In genomic region chr1:64969305-64970066, GRCh38 we compare ENCODE assay signal across 16 cellular contexts. TPM values are rescaled to one million over a fixed set of nuclear protein-coding genes. Genes with fewer than 3 reads are reported as not detected.
DNase-seq lines count a peak whose midpoint lies in the region; ATAC-seq, FAIRE-seq and TF ChIP-seq lines count a peak whose summit lies in the region.
"Had no signal": no experiment of that assay in that cellular context is flagged by ENCODE, and none has a peak within 500 bp of the region (broad histone marks: within the 10 kb centered on the region; RNA-seq: fewer than 3 reads in every experiment).

No MANE protein-coding gene starts in this region.

- TF ChIP-seq RAD21 in A549 (conservative IDR thresholded peaks at IDR 0.05 in 1 of 2, IDR thresholded peaks at IDR 0.05 in 1 of 2), result peak; percentile 59 to 72

- H3K36me3 ChIP-seq in PC-3 (ENCODE audit: low read depth, low read length), result no peaks in the 10 kb centered on the region

- no peak for DNase-seq in A549 (ENCODE audit: low read depth in 1 of 2, low spot score in 1 of 2)
- peak; percentile 19 for DNase-seq in ELR (ENCODE audit: low read depth)
- peak; percentile 21 for DNase-seq in PC-3
- peak; percentile 37 for DNase-seq in fibroblast of the aortic adventitia (ENCODE audit: low read depth)
- no peak for DNase-seq in SHP77 (lab: John Stamatoyannopoulos, UW)
- no peak for DNase-seq in NCI-H146 (lab: John Stamatoyannopoulos, UW)
- DNase-seq in NOMO-1 treated with dmso at 0.1 percent for 144 hours (lab: John Stamatoyannopoulos, UW; ENCODE audit: unreplicated experiment), result no peak
- DNase-seq: activated CD4-positive, alpha-beta T cell treated with anti-CD3 and anti-CD28 coated beads, Interleukin-2, amount 50 U/mL, for 1 hour; activated T-cell treated with anti-CD3 and anti-CD28 coated beads, Interleukin-2, amount 50 U/mL, for 1 hour; dorsolateral prefrontal cortex; kidney glomerular epithelial cell; NCI-H2227 treated with DMSO at 0.1 percent for 48 hours; right cardiac atrium had no signal

- H3K9me3 ChIP-seq in A549, result no peaks in the 10 kb centered on the region
- H3K9me3 ChIP-seq in PC-3 (ENCODE audit: low read length), result no peaks in the 10 kb centered on the region

- no peaks in the 10 kb centered on the region for H3F3A ChIP-seq in PC-3 (ENCODE audit: low read length, unreplicated experiment)

- no TSS peak for BruUV-seq in PC-3 (replicated peaks; lab: Mats Ljungman, UMichigan)

- no peaks in the 10 kb centered on the region for H3K9me2 ChIP-seq in PC-3 (replicated peaks; ENCODE audit: low read length)

- peaks cover 15% of the 10 kb centered on the region for H3K79me2 ChIP-seq in PC-3 (ENCODE audit: low read length)

- H4K20me1 ChIP-seq in PC-3 (ENCODE audit: low read length), result peaks cover 8% of the 10 kb centered on the region

- H3K27ac ChIP-seq in A549 (peak overlapping the region in 1 of 2 experiments; percentile 68; a peak in 4 of 6 replicates), PC-3 (ENCODE audit: low read length) (no peak overlapping the region)
- H3K27ac ChIP-seq: hepatocyte had no signal

- no peak for FAIRE-seq in A549 (lab: Jason Lieb, UNC)

- CTCF ChIA-PET in A549 (lab: Yijun Ruan, JAX) (interaction anchor here (0.6 to 1.6 kb wide), 7 partner anchors 10 to 203 kb away, joined by 3 to 5 read pairs (median 3); no protein-coding TSS in a partner anchor), PC-3 (lab: Charles Lee) (no interaction called here)

- H3K9ac ChIP-seq in PC-3 (ENCODE audit: low read length), result no peak overlapping the region

- POLR2A ChIA-PET in A549 (lab: Yijun Ruan, JAX) (interaction anchor here (0.6 kb wide), 1 partner anchor 697 kb away, joined by 5 read pairs; no protein-coding TSS in a partner anchor), PC-3 (lab: Charles Lee; ENCODE audit: unreplicated experiment) (no interaction called here)

- TF ChIP-seq POLR2A in A549 (IDR thresholded peaks at IDR 0.05; ENCODE audit: low read length), result no peak

- H3K4me1 ChIP-seq in A549, result peaks cover 24% of the 10 kb centered on the region
- 0 out of 2 replicates have a peak, but pooled peaks cover 13% of the 10 kb centered on the region for H3K4me1 ChIP-seq in PC-3 (ENCODE audit: insufficient read depth, low read length)

- H3K4me3 ChIP-seq in A549, result no peak overlapping the region
- H3K4me3 ChIP-seq in PC-3 (ENCODE audit: low read length), result no peak overlapping the region
- H3K4me3 ChIP-seq in fibroblast of the aortic adventitia (ENCODE audit: low read depth, low read length), result no peak overlapping the region
- H3K4me3 ChIP-seq: dorsolateral prefrontal cortex, hepatocyte had no signal

- no peak overlapping the region for H2AFZ ChIP-seq in PC-3 (ENCODE audit: low read length)
- H2AFZ ChIP-seq: hepatocyte had no signal

- intact Hi-C loops in PC-3 (cut with micrococcal nuclease), result loop anchor here (1.0 to 5.0 kb wide), 4 partner anchors 53 to 282 kb away; no protein-coding TSS in a partner anchor

- ATAC-seq in A549 (no peak), PC-3 (no peak), GM18867 (IDR thresholded peaks at IDR 0.05; ENCODE audit: unreplicated experiment) (no peak)
- ATAC-seq: activated naive CD4-positive, alpha-beta T cell treated with anti-CD3 and anti-CD28 coated beads, Interleukin-2, amount 50 U/mL, for 72 hours; right cardiac atrium had no signal

- 43% methylated on average over 8 of the region's 9 CpGs for WGBS in A549 (ENCODE audit: missing lambda C conversion rate)

- no peak for TF ChIP-seq EP300 in A549 (IDR thresholded peaks at IDR 0.05)

- H3K4me2 ChIP-seq in A549, result peak overlapping the region; percentile 14; the same call in 1 of the 3 replicates
- no peak overlapping the region for H3K4me2 ChIP-seq in PC-3 (ENCODE audit: low read length)
- H3K4me2 ChIP-seq: hepatocyte had no signal

- peak; percentile 39 for TF ChIP-seq CTCF in A549 (IDR thresholded peaks at IDR 0.05)
- TF ChIP-seq CTCF in PC-3 (conservative IDR thresholded peaks at IDR 0.05; ENCODE audit: low read depth, low read length), result peak; percentile 36
- TF ChIP-seq CTCF in fibroblast of the aortic adventitia (IDR thresholded peaks at IDR 0.05; ENCODE audit: insufficient read depth, low read length), result no peak

- H3K27me3 ChIP-seq in PC-3 (ENCODE audit: low read length), result no peaks in the 10 kb centered on the region
- H3K27me3 ChIP-seq: dorsolateral prefrontal cortex, hepatocyte had no signal

TF ChIP-seq in A549, 52 proteins besides CTCF, POLR2A, EP300 and RAD21:
- TF ChIP-seq FOSB (CRISPR knock-in tag; IDR thresholded peaks at IDR 0.05) (no peak), PBX3 (IDR thresholded peaks at IDR 0.05) (no peak), SMC3 (IDR thresholded peaks at IDR 0.05) (peak; percentile 55; the same call in 2 of the 3 replicates), CEBPB (IDR thresholded peaks at IDR 0.05) (peak in 1 of 2 experiments; percentile 81; a peak in 3 of 4 replicates), MAX (IDR thresholded peaks at IDR 0.05) (no peak), NR3C1 (IDR thresholded peaks at IDR 0.05) (no peak), NPAS2 (CRISPR knock-in tag; IDR thresholded peaks at IDR 0.05; ENCODE audit: borderline replicate concordance) (no peak)
TF ChIP-seq in A549: peak in this region for 2.

RNA-seq across cellular contexts. Expression of gene JAK1, which starts 3.1 kb away (rescaled TPM):
- polyA plus RNA-seq in A549 (2011; rRNA removed) (156 and 159 TPM in 2 replicates), A549 (2017; fragmentation: RNase III; extraction: RNeasy Plus Mini Kit Qiagen cat#74134 plus additional on column Dnase treatment) (110 to 123 TPM (median 114 TPM) in 3 replicates)
- polyA plus RNA-seq in A549 (2012; cell fraction: cytosol; rRNA removed), result 70.5 and 85.3 TPM in 2 replicates
- 54.7 and 109 TPM in 2 replicates for polyA plus RNA-seq in A549 (2012; cell fraction: nucleus; rRNA removed)
- 197 and 200 TPM in 2 replicates for polyA minus RNA-seq in A549 (2011; rRNA and poly(A)+ RNA removed)
- total RNA-seq in PC-3 (2014; rRNA removed) (44.1 and 52.2 TPM in 2 replicates), fibroblast of the aortic adventitia (ENCODE audit: low replicate concordance) (159 and 255 TPM in 2 replicates)

Comparison
In these comparisons a context has a peak if more than half of its experiments do, and no peak if none do; other contexts are left out.
1. DNase-seq: peak in ELR (single experiment), PC-3 (single experiment) and fibroblast of the aortic adventitia (single experiment); none in A549 (0 of 2), SHP77 (0 of 2), NCI-H146 (single experiment) and NOMO-1 treated with dmso at 0.1 percent for 144 hours (single experiment).